ENCODE assay signal across 8 cellular contexts in the genomic region with DNA sequence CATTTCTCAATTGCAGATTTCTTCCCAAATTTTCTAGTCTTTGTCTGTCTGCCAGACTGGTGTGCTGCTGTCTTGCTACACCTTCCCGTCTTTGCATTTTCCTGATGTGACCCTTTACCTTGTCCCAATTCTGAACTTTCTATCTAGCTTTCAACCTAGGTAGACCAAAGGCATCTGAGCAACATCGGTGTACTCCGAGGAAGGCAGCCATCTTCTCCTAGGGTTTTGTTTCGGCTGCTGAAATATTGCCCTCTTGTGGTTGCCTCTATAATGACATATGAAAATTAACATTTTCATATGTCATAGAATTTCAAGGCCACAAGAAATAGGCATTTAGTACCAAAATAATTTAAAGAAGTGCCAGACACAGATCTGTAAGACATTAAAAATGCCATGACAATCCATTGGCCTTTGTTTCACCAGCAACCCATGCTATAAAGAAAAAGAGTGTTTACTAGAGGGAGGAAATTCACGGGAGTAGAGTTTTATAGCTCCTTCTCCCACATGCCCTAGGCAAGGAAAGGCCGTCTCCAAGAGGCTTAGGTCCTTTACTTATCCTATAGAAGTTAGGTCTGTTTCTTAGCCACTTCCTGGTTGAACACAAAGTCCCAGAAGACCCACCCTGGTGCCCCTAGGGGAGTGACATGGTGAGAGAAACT. TPM values are rescaled to one million over a fixed set of nuclear protein-coding genes. Genes with fewer than 3 reads are reported as not detected.
DNase-seq lines count a peak whose midpoint lies in the region; ATAC-seq, FAIRE-seq and TF ChIP-seq lines count a peak whose summit lies in the region.

No MANE protein-coding gene starts in this region.

- TF ChIP-seq EP300 in HepG2 (IDR thresholded peaks at IDR 0.05; ENCODE audit: low read depth in 2 of 2, low read length in 2 of 2) (no peak), HepG2 (CRISPR knock-in tag; IDR thresholded peaks at IDR 0.05; ENCODE audit: borderline replicate concordance) (no peak)

- H3K27ac ChIP-seq in KOPT-K1 (ENCODE audit: low read depth, low read length, poor library complexity, severe bottlenecking) (peak overlapping the region; percentile 25), HepG2 (ENCODE audit: extremely low read length, insufficient read depth, low read length) (no peak overlapping the region)

- TF ChIP-seq CTCF in HepG2 (CRISPR knock-in tag; IDR thresholded peaks at IDR 0.05): peak; percentile 46

- BruUV-seq in HepG2 (replicated peaks; lab: Mats Ljungman, UMichigan): no TSS peak

- peak overlapping the region; percentile 31; the same call in 1 of the 2 replicates for H3K4me2 ChIP-seq in HepG2 (ENCODE audit: low read depth, low read length)

- no peak overlapping the region for H3K9ac ChIP-seq in HepG2 (ENCODE audit: insufficient read depth, low read depth, low read length)

- in situ Hi-C loops in HepG2 (cut with HindIII; ENCODE audit: extremely low pct_ligation_motif_present, low pct_unique_long_range_greater_than_20kb): no loop called here

- CTCF ChIA-PET in HepG2 (lab: Yijun Ruan, JAX; ENCODE audit: low intra/inter-chr PET ratio, low total read pairs): interaction anchor here (1.8 to 1.9 kb wide), 2 partner anchors 150 to 212 kb away, joined by 6 read pairs; no protein-coding TSS in a partner anchor

- peak; percentile 64 for ATAC-seq in GM21360 (IDR thresholded peaks at IDR 0.05; ENCODE audit: unreplicated experiment)
- peak; percentile 47; the same call in 2 of the 3 replicates for ATAC-seq in HepG2
- ATAC-seq in stimulated activated naive CD8-positive, alpha-beta T cell treated with anti-CD3 and anti-CD28 coated beads, Interleukin-15, Interleukin-2, amounts not matched to agents 100 U/mL and 50 U/mL, for 24 hours: peak; percentile 69

- no peak for TF ChIP-seq POLR2A in HepG2 (IDR thresholded peaks at IDR 0.05; ENCODE audit: insufficient read depth in 1 of 2, low read depth in 2 of 2, low read length in 2 of 2)

- H3K79me2 ChIP-seq in HepG2 (ENCODE audit: insufficient read depth, low read length): no peaks in the 10 kb centered on the region

- no peaks in the 10 kb centered on the region for H3K27me3 ChIP-seq in HepG2 (ENCODE audit: control insufficient read depth in 1 of 2, insufficient read depth in 2 of 2, low read length in 2 of 2)

- FAIRE-seq in HepG2 (lab: Jason Lieb, UNC): no peak

- H3K36me3 ChIP-seq in KOPT-K1 (ENCODE audit: insufficient read depth, low read length) (no peaks in the 10 kb centered on the region), HepG2 (replicated peaks in 1 of 2; ENCODE audit: control insufficient read depth in 1 of 2, insufficient read depth in 2 of 2, low read length in 2 of 2) (no peaks in the 10 kb centered on the region)

- no peak for TF ChIP-seq RAD21 in HepG2 (CRISPR knock-in tag; IDR thresholded peaks at IDR 0.05)

- POLR2A ChIA-PET in HepG2 (lab: Yijun Ruan, JAX): no interaction called here

- H3K4me1 ChIP-seq in HepG2 (ENCODE audit: insufficient read depth, low read length): no peaks in the 10 kb centered on the region

- no peaks in the 10 kb centered on the region for H4K20me1 ChIP-seq in HepG2 (ENCODE audit: insufficient read depth, low read length)

- H3K9me3 ChIP-seq in KOPT-K1 (ENCODE audit: insufficient read depth, low read length, poor library complexity, severe bottlenecking) (peaks cover 19% of the 10 kb centered on the region), HepG2 (ENCODE audit: low read length) (0 out of 2 replicates have a peak, but pooled peaks cover 8% of the 10 kb centered on the region)

- intact Hi-C loops in HepG2 (cut with micrococcal nuclease; ENCODE audit: unreplicated experiment): loop anchor here (1.0 to 10.0 kb wide), 4 partner anchors 119 to 301 kb away; partner anchors contain the start of gene TRPV6

- no peak overlapping the region for H3K4me3 ChIP-seq in HepG2 (replicated peaks in 1 of 3; ENCODE audit: insufficient read depth in 1 of 3, low read depth in 2 of 3, low read length in 3 of 3)

- DNase-seq in EL (peak; percentile 41), SW480 (ENCODE audit: low spot score) (peak; percentile 67), cerebellum (ENCODE audit: low spot score) (peak; percentile 12), HepG2 (ENCODE audit: low spot score) (peak; percentile 1), cortex of kidney (lab: John Stamatoyannopoulos, UW) (no peak)
- DNase-seq in stimulated activated naive CD8-positive, alpha-beta T cell treated with anti-CD3 and anti-CD28 coated beads, Interleukin-15, Interleukin-2, amounts not matched to agents 100 U/mL and 50 U/mL, for 24 hours: peak; percentile 22

- WGBS in HepG2 (ENCODE audit: low lambda C conversion rate): 24% methylated on average over 6 of the region's 6 CpGs

- H2AFZ ChIP-seq in HepG2 (ENCODE audit: low read length): no peak overlapping the region

RNA-seq across cellular contexts. Expression of gene OR9A2, which starts 23.4 kb away (rescaled TPM):
- total RNA-seq in cerebellum (2.6 TPM), HepG2 (2016; rRNA removed; fragmentation: Illumina TruSeq; extraction: Trizol) (not detected in 2 replicates)
- not detected in 2 replicates for total RNA-seq in HepG2 (2016; cell fraction: cytosol; rRNA removed; fragmentation: Illumina TruSeq; extraction: Trizol; ENCODE audit: low read depth)
- not detected in 2 replicates for total RNA-seq in HepG2 (2016; cell fraction: insoluble cytoplasmic fraction; rRNA removed; fragmentation: Illumina TruSeq; extraction: Trizol)
- total RNA-seq in HepG2 (2016; cell fraction: membrane; rRNA removed; fragmentation: Illumina TruSeq; extraction: Trizol): not detected in 2 replicates
- not detected in 2 replicates for total RNA-seq in HepG2 (2016; cell fraction: nucleus; rRNA removed; fragmentation: Illumina TruSeq; extraction: Trizol)
- polyA plus RNA-seq in HepG2 (2011; rRNA removed): not detected in 2 replicates
- polyA plus RNA-seq in HepG2 (2011; cell fraction: cytosol; rRNA removed): not detected in 2 replicates
- polyA plus RNA-seq in HepG2 (2011; cell fraction: nucleus; rRNA removed): not detected in 2 replicates
- polyA plus RNA-seq in HepG2 (2012): not detected in 2 replicates
- polyA plus RNA-seq in HepG2 (2016; cell fraction: cytosol; fragmentation: Illumina TruSeq; extraction: Trizol; ENCODE audit: low read depth): not detected in 2 replicates
- polyA plus RNA-seq in HepG2 (2016; cell fraction: insoluble cytoplasmic fraction; fragmentation: Illumina TruSeq; extraction: Trizol; ENCODE audit: low read depth): not detected in 2 replicates
- not detected in 2 replicates for polyA plus RNA-seq in HepG2 (2016; cell fraction: membrane; fragmentation: Illumina TruSeq; extraction: Trizol; ENCODE audit: low read depth)
- polyA plus RNA-seq in HepG2 (2016; cell fraction: nucleus; fragmentation: Illumina TruSeq; extraction: Trizol; ENCODE audit: insufficient read depth, low read depth): not detected in 2 replicates
- polyA minus RNA-seq in HepG2 (2011; rRNA and poly(A)+ RNA removed; ENCODE audit: low replicate concordance): 0.14 and 1.6 TPM in 2 replicates
- polyA minus RNA-seq in HepG2 (2011; cell fraction: cytosol; rRNA and poly(A)+ RNA removed): not detected in 2 replicates
- polyA minus RNA-seq in HepG2 (2011; cell fraction: nucleus; rRNA and poly(A)+ RNA removed): 1.1 and 2.2 TPM in 2 replicates

RNA-seq across cellular contexts. Expression of gene KEL, which starts 41.4 kb away (rescaled TPM):
- total RNA-seq in cerebellum: 1.5 TPM
- total RNA-seq in HepG2 (2016; rRNA removed; fragmentation: Illumina TruSeq; extraction: Trizol): not detected in 2 replicates
- total RNA-seq in HepG2 (2016; cell fraction: cytosol; rRNA removed; fragmentation: Illumina TruSeq; extraction: Trizol; ENCODE audit: low read depth): not detected in 2 replicates
- 0.24 TPM in 1 of 2 replicates, not detected in the other for total RNA-seq in HepG2 (2016; cell fraction: insoluble cytoplasmic fraction; rRNA removed; fragmentation: Illumina TruSeq; extraction: Trizol)
- not detected in 2 replicates for total RNA-seq in HepG2 (2016; cell fraction: membrane; rRNA removed; fragmentation: Illumina TruSeq; extraction: Trizol)
- not detected in 2 replicates for total RNA-seq in HepG2 (2016; cell fraction: nucleus; rRNA removed; fragmentation: Illumina TruSeq; extraction: Trizol)
- polyA plus RNA-seq in HepG2 (2011; rRNA removed): 0.03 and 0.09 TPM in 2 replicates
- 0.03 and 0.04 TPM in 2 replicates for polyA plus RNA-seq in HepG2 (2011; cell fraction: cytosol; rRNA removed)
- 0.47 and 0.51 TPM in 2 replicates for polyA plus RNA-seq in HepG2 (2011; cell fraction: nucleus; rRNA removed)
- polyA plus RNA-seq in HepG2 (2012): 0.11 and 0.70 TPM in 2 replicates
- not detected in 2 replicates for polyA plus RNA-seq in HepG2 (2016; cell fraction: cytosol; fragmentation: Illumina TruSeq; extraction: Trizol; ENCODE audit: low read depth)
- 0.45 TPM in 1 of 2 replicates, not detected in the other for polyA plus RNA-seq in HepG2 (2016; cell fraction: insoluble cytoplasmic fraction; fragmentation: Illumina TruSeq; extraction: Trizol; ENCODE audit: low read depth)
- polyA plus RNA-seq in HepG2 (2016; cell fraction: membrane; fragmentation: Illumina TruSeq; extraction: Trizol; ENCODE audit: low read depth): not detected in 2 replicates
- polyA plus RNA-seq in HepG2 (2016; cell fraction: nucleus; fragmentation: Illumina TruSeq; extraction: Trizol; ENCODE audit: insufficient read depth, low read depth): not detected in 2 replicates
- 0.08 and 1.7 TPM in 2 replicates for polyA minus RNA-seq in HepG2 (2011; rRNA and poly(A)+ RNA removed; ENCODE audit: low replicate concordance)
- not detected in 2 replicates for polyA minus RNA-seq in HepG2 (2011; cell fraction: cytosol; rRNA and poly(A)+ RNA removed)
- 0.75 and 0.77 TPM in 2 replicates for polyA minus RNA-seq in HepG2 (2011; cell fraction: nucleus; rRNA and poly(A)+ RNA removed)

RNA-seq across cellular contexts. Expression of gene OR6V1, which starts 48.6 kb away (rescaled TPM):
- not detected for total RNA-seq in cerebellum
- total RNA-seq in HepG2 (2016; rRNA removed; fragmentation: Illumina TruSeq; extraction: Trizol): not detected in 2 replicates
- total RNA-seq in HepG2 (2016; cell fraction: cytosol; rRNA removed; fragmentation: Illumina TruSeq; extraction: Trizol; ENCODE audit: low read depth): not detected in 2 replicates
- not detected in 2 replicates for total RNA-seq in HepG2 (2016; cell fraction: insoluble cytoplasmic fraction; rRNA removed; fragmentation: Illumina TruSeq; extraction: Trizol)
- total RNA-seq in HepG2 (2016; cell fraction: membrane; rRNA removed; fragmentation: Illumina TruSeq; extraction: Trizol): not detected in 2 replicates
- total RNA-seq in HepG2 (2016; cell fraction: nucleus; rRNA removed; fragmentation: Illumina TruSeq; extraction: Trizol): not detected in 2 replicates
- polyA plus RNA-seq in HepG2 (2011; rRNA removed): not detected in 2 replicates
- polyA plus RNA-seq in HepG2 (2011; cell fraction: cytosol; rRNA removed): not detected in 2 replicates
- not detected in 2 replicates for polyA plus RNA-seq in HepG2 (2011; cell fraction: nucleus; rRNA removed)
- not detected in 2 replicates for polyA plus RNA-seq in HepG2 (2012)
- polyA plus RNA-seq in HepG2 (2016; cell fraction: cytosol; fragmentation: Illumina TruSeq; extraction: Trizol; ENCODE audit: low read depth): not detected in 2 replicates
- polyA plus RNA-seq in HepG2 (2016; cell fraction: insoluble cytoplasmic fraction; fragmentation: Illumina TruSeq; extraction: Trizol; ENCODE audit: low read depth): not detected in 2 replicates
- not detected in 2 replicates for polyA plus RNA-seq in HepG2 (2016; cell fraction: membrane; fragmentation: Illumina TruSeq; extraction: Trizol; ENCODE audit: low read depth)
- not detected in 2 replicates for polyA plus RNA-seq in HepG2 (2016; cell fraction: nucleus; fragmentation: Illumina TruSeq; extraction: Trizol; ENCODE audit: insufficient read depth, low read depth)
- not detected in 2 replicates for polyA minus RNA-seq in HepG2 (2011; rRNA and poly(A)+ RNA removed; ENCODE audit: low replicate concordance)
- not detected in 2 replicates for polyA minus RNA-seq in HepG2 (2011; cell fraction: cytosol; rRNA and poly(A)+ RNA removed)
- not detected in 2 replicates for polyA minus RNA-seq in HepG2 (2011; cell fraction: nucleus; rRNA and poly(A)+ RNA removed)
